29 cellular contexts compared by ENCODE assay signal in the genomic region with DNA sequence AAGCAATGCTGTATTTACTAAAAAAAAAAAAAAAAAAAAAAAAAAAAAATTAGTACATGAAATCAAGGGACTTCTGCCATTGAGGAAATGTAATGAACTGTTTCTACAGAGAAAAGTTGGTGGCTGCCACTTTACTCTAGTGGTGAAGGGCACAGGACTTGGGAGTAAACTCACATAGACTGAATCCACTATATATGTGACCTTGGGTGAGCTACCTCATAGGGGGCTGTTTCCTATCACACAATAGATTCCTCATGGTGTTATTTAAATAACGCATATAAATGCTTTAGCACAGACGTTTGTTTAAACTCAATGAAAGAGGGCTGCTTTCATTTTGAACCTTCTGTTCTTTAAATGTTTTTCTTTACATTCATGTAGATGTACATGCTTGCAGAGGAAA.
"Had no signal": no experiment of that assay in that cellular context is flagged by ENCODE, and none has a peak within 500 bp of the region (broad histone marks: within the 10 kb centered on the region; RNA-seq: fewer than 3 reads in every experiment).

No MANE protein-coding gene starts in this region.

- H3K4me3 Mint-ChIP-seq: effector memory CD8-positive, alpha-beta T cell; mesothelial cell of epicardium; naive B cell; nephron; stimulated activated effector memory CD8-positive, alpha-beta T cell treated with anti-CD3 and anti-CD28 coated beads, Interleukin-12 subunit alpha, Interleukin-12 subunit beta, amount 100 ng/mL, for 72 hours had no signal

- H3K4me3 ChIP-seq: esophagus squamous epithelium, heart right ventricle, left lung, mucosa of descending colon, ovary, psoas muscle, sigmoid colon, stomach, thyroid gland, vagina had no signal

- H3K4me1 Mint-ChIP-seq: naive B cell; nephron; stimulated activated effector memory CD8-positive, alpha-beta T cell treated with anti-CD3 and anti-CD28 coated beads, Interleukin-12 subunit alpha, Interleukin-12 subunit beta, amount 100 ng/mL, for 72 hours had no signal

- DNase-seq: cortex of kidney; effector memory CD8-positive, alpha-beta T cell; erythroblast; esophagus squamous epithelium; foreskin melanocyte; glutamatergic neuron; heart right ventricle; hippocampal formation; left cardiac atrium; left lung; mesenchymal stem cell; mucosa of descending colon; naive B cell; nucleus accumbens; ovary; posterior cingulate gyrus; psoas muscle; right cardiac atrium; sigmoid colon; stimulated activated CD4-positive, alpha-beta T cell treated with anti-CD3 and anti-CD28 coated beads, Interleukin-2, amount 100 ng/mL, for 24 hours; stimulated activated CD4-positive, alpha-beta T cell treated with anti-CD3 and anti-CD28 coated beads, Interleukin-4, amount 100 ng/mL, for 24 hours; stimulated activated naive CD4-positive, alpha-beta T cell treated with Interleukin-2 at 50 U/mL for 16 hours; stomach; thyroid gland; trophoblast cell had no signal

- H3K27ac Mint-ChIP-seq: effector memory CD8-positive, alpha-beta T cell; mesothelial cell of epicardium; naive B cell; nephron; stimulated activated effector memory CD8-positive, alpha-beta T cell treated with anti-CD3 and anti-CD28 coated beads, Interleukin-12 subunit alpha, Interleukin-12 subunit beta, amount 100 ng/mL, for 72 hours had no signal

- H3K36me3 Mint-ChIP-seq: stimulated activated effector memory CD8-positive, alpha-beta T cell treated with anti-CD3 and anti-CD28 coated beads, Interleukin-12 subunit alpha, Interleukin-12 subunit beta, amount 100 ng/mL, for 72 hours had no signal

- H3K4me1 ChIP-seq: esophagus squamous epithelium, left lung, psoas muscle, sigmoid colon, thyroid gland, vagina had no signal

- H3K27me3 ChIP-seq: esophagus squamous epithelium, heart right ventricle, left lung, ovary, sigmoid colon, stomach, thyroid gland, vagina had no signal

- H3K27ac ChIP-seq: esophagus squamous epithelium, heart right ventricle, left lung, ovary, psoas muscle, sigmoid colon, stomach, thyroid gland, vagina had no signal

- ATAC-seq: effector memory CD8-positive, alpha-beta T cell; heart right ventricle; left cardiac atrium; left lung; mucosa of descending colon; psoas muscle; right cardiac atrium; stimulated activated effector memory CD8-positive, alpha-beta T cell treated with anti-CD3 and anti-CD28 coated beads, Interleukin-12 subunit alpha, Interleukin-12 subunit beta, amount 100 ng/mL, for 72 hours had no signal

- H3K9me3 ChIP-seq: ovary, thyroid gland had no signal
